ENCODE assay signal across 27 cellular contexts in the genomic region with DNA sequence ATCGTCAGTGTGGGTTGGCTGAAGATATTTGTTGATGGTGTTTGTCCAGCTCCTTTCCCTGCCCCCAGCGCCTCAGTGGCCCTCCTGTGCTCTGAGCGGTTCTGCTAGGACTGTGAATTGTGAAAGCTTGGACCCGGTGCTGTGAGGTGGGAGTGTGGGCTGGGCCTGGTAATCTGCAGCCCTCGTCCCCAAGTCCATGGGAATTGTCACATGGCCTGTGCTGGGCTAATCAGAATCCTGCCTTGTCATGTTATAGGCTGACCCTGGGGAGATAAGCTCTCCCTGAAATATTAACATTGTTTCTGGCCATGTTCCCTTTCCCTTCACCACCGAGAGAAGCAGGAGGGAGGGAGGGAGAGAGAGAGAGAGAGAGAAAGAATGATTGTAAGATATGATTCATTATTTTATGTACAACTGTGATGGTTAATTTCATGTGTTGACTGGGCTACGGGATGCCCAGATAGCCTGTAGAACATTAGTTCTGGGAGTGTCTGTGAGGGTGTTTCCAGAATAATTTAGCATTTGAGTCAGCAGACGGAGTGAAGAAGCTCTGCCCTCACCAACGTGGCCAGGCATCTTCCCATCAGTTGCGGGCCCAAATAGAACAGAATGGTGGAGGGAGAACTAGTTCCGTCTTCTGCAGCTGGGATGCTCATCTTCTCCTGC.
"Had no signal": no experiment of that assay in that cellular context is flagged by ENCODE, and none has a peak within 500 bp of the region (broad histone marks: within the 10 kb centered on the region; RNA-seq: fewer than 3 reads in every experiment).

No MANE protein-coding gene starts in this region.

- DNase-seq: activated CD4-positive, alpha-beta T cell treated with anti-CD3 and anti-CD28 coated beads, Interleukin-2, amount 10 ng/mL, durations not matched to agents 7 days and 5 days; activated CD4-positive, alpha-beta T cell treated with anti-CD3 and anti-CD28 coated beads, Interleukin-2, amount 50 U/mL, for 48 hours; activated CD8-positive, alpha-beta T cell treated with anti-CD3 and anti-CD28 coated beads, Interleukin-2, amount 10 ng/mL, durations not matched to agents 7 days and 5 days; activated naive CD4-positive, alpha-beta T cell treated with anti-CD3 and anti-CD28 coated beads, Interleukin-2, amount 10 ng/mL, durations not matched to agents 7 days and 5 days; activated T-cell treated with anti-CD3 and anti-CD28 coated beads, Interleukin-2, amount 50 U/mL, for 4 hours; amniotic stem cell; aorta; MG63; NCI-H1092; NCI-H1417; NCI-H146; NCI-H187; NCI-H2029 treated with DMSO at 0.1 percent for 48 hours; NCI-H2107; NCI-H2171; NCI-H446; NCI-H510A treated with DMSO at 0.1 percent for 48 hours; SIG-M5; SW 1271; T-helper 1 cell; T-helper 2 cell; T-helper 9 cell had no signal

- H3K27me3 ChIP-seq: MG63 had no signal

- ATAC-seq: activated CD8-positive, alpha-beta T cell treated with anti-CD3 and anti-CD28 coated beads, Interleukin-2, amount 10 ng/mL, durations not matched to agents 7 days and 5 days; activated T-cell treated with anti-CD3 and anti-CD28 coated beads, Interleukin-2, amount 50 U/mL, for 4 hours; Right ventricle myocardium inferior had no signal

- H3K27me3 Mint-ChIP-seq: activated CD4-positive, alpha-beta T cell treated with anti-CD3 and anti-CD28 coated beads, Interleukin-2, amount 10 ng/mL, durations not matched to agents 7 days and 5 days had no signal

- H3K36me3 Mint-ChIP-seq: activated naive CD4-positive, alpha-beta T cell treated with anti-CD3 and anti-CD28 coated beads, Interleukin-2, amount 10 ng/mL, durations not matched to agents 7 days and 5 days; activated naive CD8-positive, alpha-beta T cell had no signal

- H3K9me3 ChIP-seq: MG63 had no signal

- H3K9me3 Mint-ChIP-seq: activated CD4-positive, alpha-beta T cell treated with anti-CD3 and anti-CD28 coated beads, Interleukin-2, amount 10 ng/mL, durations not matched to agents 7 days and 5 days; activated naive CD4-positive, alpha-beta T cell treated with anti-CD3 and anti-CD28 coated beads, Interleukin-2, amount 10 ng/mL, durations not matched to agents 7 days and 5 days; activated T-cell treated with anti-CD3 and anti-CD28 coated beads, Interleukin-2, amount 50 U/mL, for 4 hours; activated T-helper 1 cell treated with anti-CD3 and anti-CD28 coated beads, Interleukin-12 subunit alpha, Interleukin-12 subunit beta, Interleukin-2, Interleukin-4 antibody, amounts not matched to agents 30 ng/mL and 10 ng/mL and 1 ng/mL, durations not matched to agents 14 hours and 24 hours and 36 hours had no signal

- H3K4me3 Mint-ChIP-seq: activated CD4-positive, alpha-beta T cell treated with anti-CD3 and anti-CD28 coated beads, Interleukin-2, amount 10 ng/mL, durations not matched to agents 7 days and 5 days; activated CD8-positive, alpha-beta T cell treated with anti-CD3 and anti-CD28 coated beads, Interleukin-2, amount 10 ng/mL, durations not matched to agents 7 days and 5 days; activated naive CD4-positive, alpha-beta T cell treated with anti-CD3 and anti-CD28 coated beads, Interleukin-2, amount 10 ng/mL, durations not matched to agents 7 days and 5 days; activated naive CD8-positive, alpha-beta T cell; activated T-cell treated with anti-CD3 and anti-CD28 coated beads, Interleukin-2, amount 50 U/mL, for 4 hours; activated T-helper 1 cell treated with anti-CD3 and anti-CD28 coated beads, Interleukin-12 subunit alpha, Interleukin-12 subunit beta, Interleukin-2, Interleukin-4 antibody, amounts not matched to agents 30 ng/mL and 10 ng/mL and 1 ng/mL, durations not matched to agents 14 hours and 24 hours and 36 hours had no signal

- H3K4me1 Mint-ChIP-seq: activated CD4-positive, alpha-beta T cell treated with anti-CD3 and anti-CD28 coated beads, Interleukin-2, amount 10 ng/mL, durations not matched to agents 7 days and 5 days had no signal

- H3K27ac Mint-ChIP-seq: activated CD4-positive, alpha-beta T cell treated with anti-CD3 and anti-CD28 coated beads, Interleukin-2, amount 10 ng/mL, durations not matched to agents 7 days and 5 days; activated CD8-positive, alpha-beta T cell treated with anti-CD3 and anti-CD28 coated beads, Interleukin-2, amount 10 ng/mL, durations not matched to agents 7 days and 5 days; activated naive CD8-positive, alpha-beta T cell; activated T-helper 1 cell treated with anti-CD3 and anti-CD28 coated beads, Interleukin-12 subunit alpha, Interleukin-12 subunit beta, Interleukin-2, Interleukin-4 antibody, amounts not matched to agents 30 ng/mL and 10 ng/mL and 1 ng/mL, durations not matched to agents 14 hours and 24 hours and 36 hours had no signal

- H3K27ac ChIP-seq: RWPE1, VCaP had no signal

- H3K4me3 ChIP-seq: MG63 had no signal

- H3K36me3 ChIP-seq: MG63 had no signal
